ENCODE assay signal across 21 cellular contexts in genomic region chr11:34886609-34887008, GRCh38.
"Had no signal": no experiment of that assay in that cellular context is flagged by ENCODE, and none has a peak within 500 bp of the region (broad histone marks: within the 10 kb centered on the region; RNA-seq: fewer than 3 reads in every experiment).

No MANE protein-coding gene starts in this region.

- H3K9me3 Mint-ChIP-seq: activated naive CD8-positive, alpha-beta T cell treated with anti-CD3 and anti-CD28 coated beads for 36 hours; activated T-cell treated with anti-CD3 and anti-CD28 coated beads, Interleukin-2, amount 50 U/mL, for 24 hours; activated T-helper 2 cell treated with anti-CD3 and anti-CD28 coated beads, Interferon-gamma antibody, Interleukin-2, Interleukin-4, amounts not matched to agents 10 μg/mL and 5 μg/mL and 100 μg/mL, durations not matched to agents 14 hours and 24 hours and 36 hours; central memory CD8-positive, alpha-beta T cell; effector memory CD8-positive, alpha-beta T cell; natural killer cell; T-cell; T-helper 2 cell treated with Interferon-gamma antibody and Interleukin-4, amounts not matched to agents 5 μg/mL and 100 μg/mL, for 36 hours had no signal

- H3K4me3 Mint-ChIP-seq: activated naive CD8-positive, alpha-beta T cell treated with anti-CD3 and anti-CD28 coated beads for 36 hours; activated T-cell treated with anti-CD3 and anti-CD28 coated beads, Interleukin-2, amount 50 U/mL, for 24 hours; central memory CD8-positive, alpha-beta T cell; effector memory CD8-positive, alpha-beta T cell; mesothelial cell of epicardium; natural killer cell; T-cell; T-helper 2 cell treated with Interferon-gamma antibody and Interleukin-4, amounts not matched to agents 5 μg/mL and 100 μg/mL, for 36 hours had no signal

- DNase-seq: activated CD4-positive, alpha-beta T cell treated with anti-CD3 and anti-CD28 coated beads for 1 hour; activated CD8-positive, alpha-beta memory T cell treated with anti-CD3 and anti-CD28 coated beads for 24 hours; activated CD8-positive, alpha-beta memory T cell treated with anti-CD3 and anti-CD28 coated beads, Interleukin-2, amount 50 U/mL, for 4 hours; activated naive CD4-positive, alpha-beta T cell; activated naive CD8-positive, alpha-beta T cell treated with anti-CD3 and anti-CD28 coated beads for 36 hours; activated T-cell treated with anti-CD3 and anti-CD28 coated beads, Interleukin-2, amount 50 U/mL, for 24 hours; dorsolateral prefrontal cortex; effector memory CD8-positive, alpha-beta T cell; heart right ventricle; left ventricle myocardium inferior; natural killer cell; stimulated activated CD4-positive, alpha-beta T cell treated with anti-CD3 and anti-CD28 coated beads, Interleukin-4, amount 100 ng/mL, for 24 hours; stimulated activated naive CD4-positive, alpha-beta T cell treated with Interleukin-2 at 50 U/mL for 16 hours; T-cell; upper lobe of right lung had no signal

- H3K27me3 Mint-ChIP-seq: activated naive CD8-positive, alpha-beta T cell treated with anti-CD3 and anti-CD28 coated beads for 36 hours; activated T-cell treated with anti-CD3 and anti-CD28 coated beads, Interleukin-2, amount 50 U/mL, for 24 hours; central memory CD8-positive, alpha-beta T cell; effector memory CD8-positive, alpha-beta T cell; progenitor cell of endocrine pancreas; T-cell had no signal

- H3K36me3 Mint-ChIP-seq: natural killer cell had no signal

- H3K27ac Mint-ChIP-seq: activated naive CD8-positive, alpha-beta T cell treated with anti-CD3 and anti-CD28 coated beads for 36 hours; activated T-cell treated with anti-CD3 and anti-CD28 coated beads, Interleukin-2, amount 50 U/mL, for 24 hours; activated T-helper 2 cell treated with anti-CD3 and anti-CD28 coated beads, Interferon-gamma antibody, Interleukin-2, Interleukin-4, amounts not matched to agents 10 μg/mL and 5 μg/mL and 100 μg/mL, durations not matched to agents 14 hours and 24 hours and 36 hours; effector memory CD8-positive, alpha-beta T cell; mesothelial cell of epicardium; natural killer cell; T-cell; T-helper 2 cell treated with Interferon-gamma antibody and Interleukin-4, amounts not matched to agents 5 μg/mL and 100 μg/mL, for 36 hours had no signal

- H3K4me1 Mint-ChIP-seq: activated naive CD8-positive, alpha-beta T cell treated with anti-CD3 and anti-CD28 coated beads for 36 hours; central memory CD8-positive, alpha-beta T cell; mesothelial cell of epicardium; natural killer cell; T-cell had no signal

- ATAC-seq: effector memory CD8-positive, alpha-beta T cell; heart right ventricle; natural killer cell; T-cell; upper lobe of right lung had no signal

- H3K27ac ChIP-seq: heart right ventricle, left ventricle myocardium inferior, thoracic aorta, upper lobe of right lung had no signal
